In genomic region chr18:26215247-26215970, GRCh38 we compare ENCODE assay signal across 8 cellular contexts. TPM values are rescaled to one million over a fixed set of nuclear protein-coding genes. Genes with fewer than 3 reads are reported as not detected.
DNase-seq lines count a peak whose midpoint lies in the region; ATAC-seq and TF ChIP-seq lines count a peak whose summit lies in the region.

No MANE protein-coding gene starts in this region.

- peak overlapping the region in 2 of 7 donors; percentile 1 to 22 for H3K27ac Mint-ChIP-seq in CD14-positive monocyte
- H3K27ac Mint-ChIP-seq in activated CD8-positive, alpha-beta T cell treated with anti-CD3 and anti-CD28 coated beads, Interleukin-2, amount 10 ng/mL, durations not matched to agents 7 days and 5 days = peak overlapping the region; percentile 95

- intact Hi-C loops in CD14-positive monocyte (cut with micrococcal nuclease) = no loop called here

- DNase-seq in CD14-positive monocyte (ENCODE audit: low spot score) = no peak
- peak; percentile 55 for DNase-seq in activated CD8-positive, alpha-beta T cell treated with anti-CD3 and anti-CD28 coated beads, Interleukin-2, amount 10 ng/mL, durations not matched to agents 7 days and 5 days
- DNase-seq in stimulated activated CD8-positive, alpha-beta memory T cell treated with anti-CD3 and anti-CD28 coated beads, Interleukin-15, amount 100 ng/mL, for 1 hour (ENCODE audit: low read depth) = peak; percentile 10
- DNase-seq in NCI-H1048 (lab: John Stamatoyannopoulos, UW) = no peak
- DNase-seq in 8988T = no peak
- DNase-seq in erythroblast (lab: John Stamatoyannopoulos, UW) = no peak

- H3K4me3 Mint-ChIP-seq in CD14-positive monocyte = peak overlapping the region; percentile 38 to 81
- peak overlapping the region; percentile 70 for H3K4me3 Mint-ChIP-seq in activated CD8-positive, alpha-beta T cell treated with anti-CD3 and anti-CD28 coated beads, Interleukin-2, amount 10 ng/mL, durations not matched to agents 7 days and 5 days

- peaks cover 12% of the 10 kb centered on the region for H3K4me1 Mint-ChIP-seq in CD14-positive monocyte
- H3K4me1 Mint-ChIP-seq in activated CD8-positive, alpha-beta T cell treated with anti-CD3 and anti-CD28 coated beads, Interleukin-2, amount 10 ng/mL, durations not matched to agents 7 days and 5 days (ENCODE audit: low read depth) = peaks cover 23% of the 10 kb centered on the region

- ATAC-seq in GM19463 (IDR thresholded peaks at IDR 0.05; ENCODE audit: unreplicated experiment) = peak; percentile 97
- ATAC-seq in HG03469 (IDR thresholded peaks at IDR 0.05; ENCODE audit: unreplicated experiment) = peak; percentile 93
- peak; percentile 98 for ATAC-seq in activated CD8-positive, alpha-beta T cell treated with anti-CD3 and anti-CD28 coated beads, Interleukin-2, amount 10 ng/mL, durations not matched to agents 7 days and 5 days

- peaks cover 0 to 3% (median 0%) of the 10 kb centered on the region in 7 donors for H3K9me3 Mint-ChIP-seq in CD14-positive monocyte
- H3K9me3 Mint-ChIP-seq in activated CD8-positive, alpha-beta T cell treated with anti-CD3 and anti-CD28 coated beads, Interleukin-2, amount 10 ng/mL, durations not matched to agents 7 days and 5 days (ENCODE audit: insufficient read depth) = no peaks in the 10 kb centered on the region

- no peak for TF ChIP-seq POLR2A in erythroblast (IDR thresholded peaks at IDR 0.05; ENCODE audit: low read length)

- peaks cover 0 to 2% (median 0%) of the 10 kb centered on the region in 3 donors for H3K27me3 Mint-ChIP-seq in CD14-positive monocyte (ENCODE audit: low read depth in 3 of 3)
- no peaks in the 10 kb centered on the region for H3K27me3 Mint-ChIP-seq in activated CD8-positive, alpha-beta T cell treated with anti-CD3 and anti-CD28 coated beads, Interleukin-2, amount 10 ng/mL, durations not matched to agents 7 days and 5 days (ENCODE audit: low read depth)

- CTCF ChIA-PET in activated CD8-positive, alpha-beta T cell treated with anti-CD3 and anti-CD28 coated beads, Interleukin-2, amount 10 ng/mL, durations not matched to agents 7 days and 5 days (lab: Charles Lee) = interaction anchor here (0.9 to 1.1 kb wide), 2 partner anchors 9 to 26 kb away, joined by 3 read pairs; no protein-coding TSS in a partner anchor

- no peaks in the 10 kb centered on the region for H3K36me3 Mint-ChIP-seq in CD14-positive monocyte
- no peaks in the 10 kb centered on the region for H3K36me3 Mint-ChIP-seq in activated CD8-positive, alpha-beta T cell treated with anti-CD3 and anti-CD28 coated beads, Interleukin-2, amount 10 ng/mL, durations not matched to agents 7 days and 5 days (ENCODE audit: low read depth)

- no peak for TF ChIP-seq CTCF in CD14-positive monocyte (IDR thresholded peaks at IDR 0.05)

- POLR2A ChIA-PET in activated CD8-positive, alpha-beta T cell treated with anti-CD3 and anti-CD28 coated beads, Interleukin-2, amount 10 ng/mL, durations not matched to agents 7 days and 5 days (lab: Charles Lee) = interaction anchor here (0.6 to 2.5 kb wide), 4 partner anchors 11 to 77 kb away, joined by 3 to 12 read pairs (median 4); partner anchors contain the start of gene TAF4B

RNA-seq across cellular contexts. Expression of gene TAF4B, which starts 10.8 kb away (rescaled TPM):
- under 1 TPM; 0.64 to 0.92 TPM for polyA plus RNA-seq in CD14-positive monocyte
- 1 to 10 TPM; 8.1 to 8.5 TPM for total RNA-seq in activated CD8-positive, alpha-beta T cell treated with anti-CD3 and anti-CD28 coated beads, Interleukin-2, amount 10 ng/mL, durations not matched to agents 7 days and 5 days

Comparison
In these comparisons a context has a peak if more than half of its experiments do, and no peak if none do; other contexts are left out.
1. DNase-seq: peak in activated CD8-positive, alpha-beta T cell treated with anti-CD3 and anti-CD28 coated beads, Interleukin-2, amount 10 ng/mL, durations not matched to agents 7 days and 5 days (single experiment) and stimulated activated CD8-positive, alpha-beta memory T cell treated with anti-CD3 and anti-CD28 coated beads, Interleukin-15, amount 100 ng/mL, for 1 hour (single experiment); none in CD14-positive monocyte (single experiment), NCI-H1048 (single experiment), 8988T (single experiment) and erythroblast (0 of 2).
2. Peak in every context shown above with its lines, with median percentiles within 50 percentile points of each other: ATAC-seq.